Comparison of ENCODE assay signal across 8 cellular contexts in genomic region chr1:149888160-149888998, GRCh38. TPM values are rescaled to one million over a fixed set of nuclear protein-coding genes. Genes with fewer than 3 reads are reported as not detected.
DNase-seq lines count a peak whose midpoint lies in the region; ATAC-seq and TF ChIP-seq lines count a peak whose summit lies in the region.

No MANE protein-coding gene starts in this region.

- H3K36me3 ChIP-seq in duodenal mucosa (ENCODE audit: control insufficient read depth in 1 of 2, insufficient read depth in 2 of 2, low read length in 2 of 2) (no peaks in the 10 kb centered on the region), lung (ENCODE audit: control insufficient read depth in 2 of 2, insufficient read depth in 2 of 2, low read length in 2 of 2) (no peaks in the 10 kb centered on the region)

- WGBS in lung, 2 donors: 3 to 5% methylated on average over 28 of the region's 28 CpGs

- H3K4me3 ChIP-seq in duodenal mucosa (ENCODE audit: low read depth in 1 of 2, low read length in 2 of 2): peak overlapping the region; percentile 75 to 80
- no peak overlapping the region for H3K4me3 ChIP-seq in lung

- DNase-seq in AG08395 (ENCODE audit: low spot score) (peak; percentile 78), NCI-H526 treated with DMSO at 0.1 percent for 48 hours (lab: John Stamatoyannopoulos, UW) (peak; percentile 98), lung (ENCODE audit: low spot score) (peak; percentile 85)
- peak; percentile 64 for DNase-seq in activated CD4-positive, alpha-beta T cell treated with anti-CD3 and anti-CD28 coated beads, Interleukin-2, amount 50 U/mL, for 1 hour
- DNase-seq in stimulated activated CD4-positive, alpha-beta T cell treated with anti-CD3 and anti-CD28 coated beads, TNF-alpha, amount 100 ng/mL, for 1 hour (ENCODE audit: low read depth in 3 of 3, low spot score in 1 of 3): peak; percentile 23 to 48 (median 35)

- H3K4me1 ChIP-seq in duodenal mucosa (ENCODE audit: control insufficient read depth in 1 of 2, insufficient read depth in 2 of 2, low read length in 2 of 2) (peaks cover 11 to 14% of the 10 kb centered on the region in 2 donors), lung (ENCODE audit: control insufficient read depth in 2 of 2, insufficient read depth in 2 of 2, low read length in 2 of 2) (peaks cover 0 to 13% of the 10 kb centered on the region in 2 donors)

- H3K27ac ChIP-seq in duodenal mucosa (ENCODE audit: low read depth, low read length) (peak overlapping the region; percentile 99), lung (ENCODE audit: low read depth in 1 of 2, low read length in 1 of 2) (peak overlapping the region; percentile 94 to 98)

- no peaks in the 10 kb centered on the region for H3K9me3 ChIP-seq in duodenal mucosa (ENCODE audit: control insufficient read depth in 1 of 2, low read length in 2 of 2)
- no peaks in the 10 kb centered on the region for H3K9me3 ChIP-seq in lung (ENCODE audit: control insufficient read depth in 2 of 2, insufficient read depth in 1 of 2, low read length in 1 of 2)

- H3K9ac ChIP-seq in duodenal mucosa (ENCODE audit: low read depth in 1 of 2, low read length in 2 of 2): peak overlapping the region; percentile 69 to 76

- ATAC-seq in GM19023 (IDR thresholded peaks at IDR 0.05; ENCODE audit: unreplicated experiment): peak; percentile 22
- ATAC-seq in HG03460 (IDR thresholded peaks at IDR 0.05; ENCODE audit: unreplicated experiment): peak; percentile 27
- peak; percentile 42 for ATAC-seq in lung (ENCODE audit: insufficient read depth, low FRiP score)

- TF ChIP-seq CTCF in lung (IDR thresholded peaks at IDR 0.05; ENCODE audit: control extremely low read depth, extremely low read depth): peak; percentile 10

- no peaks in the 10 kb centered on the region for H3K27me3 ChIP-seq in duodenal mucosa (ENCODE audit: control insufficient read depth in 1 of 2, insufficient read depth in 2 of 2, low read length in 2 of 2)
- no peaks in the 10 kb centered on the region for H3K27me3 ChIP-seq in lung (ENCODE audit: control insufficient read depth, insufficient read depth)

RNA-seq across cellular contexts. Expression of gene BOLA1, which starts 11.0 kb away (rescaled TPM):
- 10 to 100 TPM; 12.5 to 14.2 TPM for total RNA-seq in lung
- 10 to 100 TPM; 16.8 to 28.5 TPM for polyA plus RNA-seq in lung

RNA-seq across cellular contexts. Expression of gene SV2A, which starts 29.3 kb away (rescaled TPM):
- 1 to 10 TPM; 2.3 to 2.4 TPM for total RNA-seq in lung
- under 1 TPM; 0.94 to 0.98 TPM for polyA plus RNA-seq in lung

RNA-seq across cellular contexts. Expression of gene SF3B4, which starts 39.2 kb away (rescaled TPM):
- total RNA-seq in lung: 10 to 100 TPM; 19.6 to 48.1 TPM
- 10 to 100 TPM; 37.2 to 38.3 TPM for polyA plus RNA-seq in lung

RNA-seq across cellular contexts. Expression of gene MTMR11, which starts 48.3 kb away (rescaled TPM):
- 10 to 100 TPM; 10.1 to 11.2 TPM for total RNA-seq in lung
- polyA plus RNA-seq in lung: 1 to 10 TPM; 6.9 to 7.7 TPM

Comparison
In these comparisons a context has a peak if more than half of its experiments do, and no peak if none do; other contexts are left out.
1. DNase-seq: peak in every context shown above with its lines; median percentile 98 in NCI-H526 treated with DMSO at 0.1 percent for 48 hours; 85 in lung; 78 in AG08395; 64 in activated CD4-positive, alpha-beta T cell treated with anti-CD3 and anti-CD28 coated beads, Interleukin-2, amount 50 U/mL, for 1 hour; 35 in stimulated activated CD4-positive, alpha-beta T cell treated with anti-CD3 and anti-CD28 coated beads, TNF-alpha, amount 100 ng/mL, for 1 hour.